In the genomic region with DNA sequence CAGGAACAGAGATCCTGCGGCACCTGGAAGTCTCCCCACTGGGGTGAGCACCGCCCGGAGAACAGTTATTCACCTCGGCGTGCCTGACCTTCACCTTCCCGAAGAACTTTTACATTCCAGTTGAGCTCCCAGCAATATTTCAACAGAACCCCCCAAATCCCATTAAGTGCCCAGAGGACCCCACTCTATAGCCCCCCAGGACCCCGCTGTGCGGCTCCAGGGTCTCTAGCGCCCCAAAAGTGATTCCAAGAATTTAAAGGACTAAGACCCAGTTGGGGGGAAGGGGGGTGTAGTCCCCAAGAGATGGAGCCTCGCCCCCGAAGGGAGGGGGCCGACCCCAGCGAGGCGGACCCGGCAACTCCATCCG, we compare ENCODE assay signal across 1 cellular context.
A peak's percentile ranks its signal among the peaks of the same experiment; 100 is the strongest.
TF ChIP-seq lines count a peak whose summit lies in the region.

No MANE protein-coding gene starts in this region.

TF ChIP-seq in GM12878, 131 proteins besides CTCF, POLR2A, EP300 and RAD21:
- TF ChIP-seq ZNF384 (IDR thresholded peaks at IDR 0.05; ENCODE audit: borderline replicate concordance, low read depth, low read length) (no peak), ZNF274 (IDR thresholded peaks at IDR 0.05; ENCODE audit: insufficient read depth, insufficient read length) (no peak), HDAC2 (IDR thresholded peaks at IDR 0.05) (no peak), ZBED1 (IDR thresholded peaks at IDR 0.05; ENCODE audit: borderline replicate concordance) (no peak), IKZF1 (conservative IDR thresholded peaks at IDR 0.05) (no peak; the same call in 1 of the 2 replicates), RBBP5 (conservative IDR thresholded peaks at IDR 0.05) (no peak), CUX1 (IDR thresholded peaks at IDR 0.05; ENCODE audit: insufficient replicate concordance, low read depth, low read length) (no peak), ZNF622 (IDR thresholded peaks at IDR 0.05) (no peak), RAD51 (IDR thresholded peaks at IDR 0.05) (no peak), SUPT20H (IDR thresholded peaks at IDR 0.05; ENCODE audit: borderline replicate concordance, control insufficient read depth, low read depth, low read length) (no peak), CHD4 (IDR thresholded peaks at IDR 0.05) (no peak), JUNB (IDR thresholded peaks at IDR 0.05) (no peak), EZH2 (IDR thresholded peaks at IDR 0.05; ENCODE audit: borderline replicate concordance, control insufficient read depth, low read depth, low read length) (no peak), SREBF2 (IDR thresholded peaks at IDR 0.05; ENCODE audit: low read length) (no peak), FOXM1 (IDR thresholded peaks at IDR 0.05; ENCODE audit: low read depth, low read length) (0 out of 2 replicates have a peak, but pooled peaks have one; percentile 56), PML (IDR thresholded peaks at IDR 0.05; ENCODE audit: low read length) (0 out of 2 replicates have a peak, but pooled peaks have one; percentile 20), NBN (IDR thresholded peaks at IDR 0.05) (no peak), MEF2B (IDR thresholded peaks at IDR 0.05; ENCODE audit: partially characterized antibody, poor library complexity, severe bottlenecking) (peak; percentile 51), NR2C1 (IDR thresholded peaks at IDR 0.05) (no peak), LARP7 (IDR thresholded peaks at IDR 0.05) (no peak), RUNX3 (IDR thresholded peaks at IDR 0.05; ENCODE audit: low read length) (no peak), IRF4 (IDR thresholded peaks at IDR 0.05; ENCODE audit: low read depth, low read length) (no peak), KDM1A (IDR thresholded peaks at IDR 0.05; ENCODE audit: borderline replicate concordance) (no peak), SIN3A (IDR thresholded peaks at IDR 0.05; ENCODE audit: low read depth, low read length) (no peak), MAX (IDR thresholded peaks at IDR 0.05; ENCODE audit: low read depth, low read length) (no peak; the same call in 1 of the 2 replicates), NKRF (conservative IDR thresholded peaks at IDR 0.05) (0 out of 2 replicates have a peak, but pooled peaks have one; percentile 59), TBL1XR1 (IDR thresholded peaks at IDR 0.05; ENCODE audit: low read depth, low read length) (no peak), SMC3 (IDR thresholded peaks at IDR 0.05; ENCODE audit: borderline replicate concordance, low read length) (no peak; the same call in 1 of the 2 replicates), CBX5 (IDR thresholded peaks at IDR 0.05; ENCODE audit: low read depth) (no peak), ZBTB33 (IDR thresholded peaks at IDR 0.05) (no peak), MEF2A (IDR thresholded peaks at IDR 0.05; ENCODE audit: insufficient read depth, low read depth, low read length) (no peak), ZNF24 (IDR thresholded peaks at IDR 0.05) (no peak), TCF7 (IDR thresholded peaks at IDR 0.05; ENCODE audit: borderline replicate concordance) (no peak), SIX5 (IDR thresholded peaks at IDR 0.05; ENCODE audit: low read depth, low read length, severe bottlenecking) (no peak), MXI1 (IDR thresholded peaks at IDR 0.05; ENCODE audit: low read depth, low read length) (peak; percentile 9; the same call in 1 of the 2 replicates), STAT1 (conservative IDR thresholded peaks at IDR 0.05) (no peak), SP1 (IDR thresholded peaks at IDR 0.05; ENCODE audit: low read depth, low read length) (no peak), PAX5 (IDR thresholded peaks at IDR 0.05; ENCODE audit: borderline replicate concordance, low read depth, low read length) (0 out of 2 replicates have a peak, but pooled peaks have one; percentile 3), TARDBP (IDR thresholded peaks at IDR 0.05; ENCODE audit: borderline replicate concordance) (0 out of 2 replicates have a peak, but pooled peaks have one; percentile 13), ZNF217 (IDR thresholded peaks at IDR 0.05) (no peak)
- TF ChIP-seq, protein P1, sequence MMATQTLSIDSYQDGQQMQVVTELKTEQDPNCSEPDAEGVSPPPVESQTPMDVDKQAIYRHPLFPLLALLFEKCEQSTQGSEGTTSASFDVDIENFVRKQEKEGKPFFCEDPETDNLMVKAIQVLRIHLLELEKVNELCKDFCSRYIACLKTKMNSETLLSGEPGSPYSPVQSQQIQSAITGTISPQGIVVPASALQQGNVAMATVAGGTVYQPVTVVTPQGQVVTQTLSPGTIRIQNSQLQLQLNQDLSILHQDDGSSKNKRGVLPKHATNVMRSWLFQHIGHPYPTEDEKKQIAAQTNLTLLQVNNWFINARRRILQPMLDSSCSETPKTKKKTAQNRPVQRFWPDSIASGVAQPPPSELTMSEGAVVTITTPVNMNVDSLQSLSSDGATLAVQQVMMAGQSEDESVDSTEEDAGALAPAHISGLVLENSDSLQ (IDR thresholded peaks at IDR 0.05), result no peak
- TF ChIP-seq, protein P2, sequence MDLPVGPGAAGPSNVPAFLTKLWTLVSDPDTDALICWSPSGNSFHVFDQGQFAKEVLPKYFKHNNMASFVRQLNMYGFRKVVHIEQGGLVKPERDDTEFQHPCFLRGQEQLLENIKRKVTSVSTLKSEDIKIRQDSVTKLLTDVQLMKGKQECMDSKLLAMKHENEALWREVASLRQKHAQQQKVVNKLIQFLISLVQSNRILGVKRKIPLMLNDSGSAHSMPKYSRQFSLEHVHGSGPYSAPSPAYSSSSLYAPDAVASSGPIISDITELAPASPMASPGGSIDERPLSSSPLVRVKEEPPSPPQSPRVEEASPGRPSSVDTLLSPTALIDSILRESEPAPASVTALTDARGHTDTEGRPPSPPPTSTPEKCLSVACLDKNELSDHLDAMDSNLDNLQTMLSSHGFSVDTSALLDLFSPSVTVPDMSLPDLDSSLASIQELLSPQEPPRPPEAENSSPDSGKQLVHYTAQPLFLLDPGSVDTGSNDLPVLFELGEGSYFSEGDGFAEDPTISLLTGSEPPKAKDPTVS (IDR thresholded peaks at IDR 0.05; ENCODE audit: low read depth, low read length), result no peak
- TF ChIP-seq, protein P3, sequence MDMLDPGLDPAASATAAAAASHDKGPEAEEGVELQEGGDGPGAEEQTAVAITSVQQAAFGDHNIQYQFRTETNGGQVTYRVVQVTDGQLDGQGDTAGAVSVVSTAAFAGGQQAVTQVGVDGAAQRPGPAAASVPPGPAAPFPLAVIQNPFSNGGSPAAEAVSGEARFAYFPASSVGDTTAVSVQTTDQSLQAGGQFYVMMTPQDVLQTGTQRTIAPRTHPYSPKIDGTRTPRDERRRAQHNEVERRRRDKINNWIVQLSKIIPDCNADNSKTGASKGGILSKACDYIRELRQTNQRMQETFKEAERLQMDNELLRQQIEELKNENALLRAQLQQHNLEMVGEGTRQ (IDR thresholded peaks at IDR 0.05; ENCODE audit: borderline replicate concordance, low read depth, low read length), result no peak
